3 cellular contexts compared by ENCODE assay signal in the genomic region with DNA sequence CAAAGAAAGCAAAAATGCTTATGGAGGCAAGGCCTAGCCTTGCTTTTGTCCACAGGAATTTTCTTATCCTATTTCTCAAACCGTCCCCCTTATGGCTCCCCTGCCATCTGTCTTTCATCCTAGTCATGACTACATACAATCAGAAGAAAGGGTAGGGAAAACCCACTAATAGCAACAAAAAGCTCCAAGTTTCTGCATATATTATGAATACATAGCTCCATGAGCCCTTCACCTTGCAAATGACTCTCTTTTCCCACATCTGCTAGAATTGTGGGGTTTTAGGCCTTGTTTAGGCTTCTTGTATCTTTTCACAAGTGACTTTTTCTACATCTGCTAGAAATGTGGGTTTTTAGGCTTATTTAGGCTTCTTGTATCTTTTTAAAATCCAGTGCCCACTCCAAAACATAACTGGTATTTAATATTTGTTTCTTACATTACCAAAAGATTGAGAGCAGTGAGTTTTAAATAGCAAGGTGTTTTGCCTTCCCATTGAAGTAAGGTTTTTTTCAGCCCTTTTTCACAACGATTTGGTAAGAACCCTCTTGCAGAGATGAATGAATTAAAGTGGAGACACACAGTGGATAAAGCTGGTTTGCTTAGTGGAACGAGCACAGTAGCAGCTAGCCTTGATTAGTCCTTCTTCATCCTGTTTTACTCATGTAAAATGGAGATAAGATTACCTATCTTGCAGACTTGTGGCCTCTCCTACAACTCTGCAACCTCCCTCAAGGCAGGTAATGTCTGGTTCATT.
TF ChIP-seq lines count a peak whose summit lies in the region.

No MANE protein-coding gene starts in this region.

TF ChIP-seq in A549, 52 proteins besides CTCF, POLR2A, EP300 and RAD21:
- TF ChIP-seq, protein P1, sequence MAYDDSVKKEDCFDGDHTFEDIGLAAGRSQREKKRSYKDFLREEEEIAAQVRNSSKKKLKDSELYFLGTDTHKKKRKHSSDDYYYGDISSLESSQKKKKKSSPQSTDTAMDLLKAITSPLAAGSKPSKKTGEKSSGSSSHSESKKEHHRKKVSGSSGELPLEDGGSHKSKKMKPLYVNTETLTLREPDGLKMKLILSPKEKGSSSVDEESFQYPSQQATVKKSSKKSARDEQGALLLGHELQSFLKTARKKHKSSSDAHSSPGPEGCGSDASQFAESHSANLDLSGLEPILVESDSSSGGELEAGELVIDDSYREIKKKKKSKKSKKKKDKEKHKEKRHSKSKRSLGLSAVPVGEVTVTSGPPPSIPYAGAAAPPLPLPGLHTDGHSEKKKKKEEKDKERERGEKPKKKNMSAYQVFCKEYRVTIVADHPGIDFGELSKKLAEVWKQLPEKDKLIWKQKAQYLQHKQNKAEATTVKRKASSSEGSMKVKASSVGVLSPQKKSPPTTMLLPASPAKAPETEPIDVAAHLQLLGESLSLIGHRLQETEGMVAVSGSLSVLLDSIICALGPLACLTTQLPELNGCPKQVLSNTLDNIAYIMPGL (CRISPR knock-in tag; IDR thresholded peaks at IDR 0.05; ENCODE audit: borderline replicate concordance): no peak
- no peak for TF ChIP-seq EHMT2 (IDR thresholded peaks at IDR 0.05; ENCODE audit: low read depth)

TF ChIP-seq in IMR-90, 13 proteins besides CTCF, POLR2A, EP300 and RAD21:
- TF ChIP-seq NFE2L2 (IDR thresholded peaks at IDR 0.05; ENCODE audit: low read depth, low read length) (no peak), CHD1 (IDR thresholded peaks at IDR 0.05; ENCODE audit: low read depth, low read length) (no peak), MXI1 (IDR thresholded peaks at IDR 0.05; ENCODE audit: borderline replicate concordance, low read depth, low read length) (no peak), RFX5 (IDR thresholded peaks at IDR 0.05; ENCODE audit: low read depth, low read length) (no peak), RCOR1 (IDR thresholded peaks at IDR 0.05; ENCODE audit: insufficient replicate concordance, low read length) (no peak), SMC3 (IDR thresholded peaks at IDR 0.05; ENCODE audit: low read depth, low read length) (no peak), FOS (IDR thresholded peaks at IDR 0.05; ENCODE audit: low read depth, low read length) (no peak), BHLHE40 (IDR thresholded peaks at IDR 0.05; ENCODE audit: low read depth, low read length) (no peak), CEBPB (IDR thresholded peaks at IDR 0.05; ENCODE audit: low read depth, low read length) (no peak), MAFK (IDR thresholded peaks at IDR 0.05; ENCODE audit: low read depth, low read length) (no peak), MAZ (IDR thresholded peaks at IDR 0.05; ENCODE audit: borderline replicate concordance, low read depth, low read length) (no peak)
- TF ChIP-seq, protein P2, sequence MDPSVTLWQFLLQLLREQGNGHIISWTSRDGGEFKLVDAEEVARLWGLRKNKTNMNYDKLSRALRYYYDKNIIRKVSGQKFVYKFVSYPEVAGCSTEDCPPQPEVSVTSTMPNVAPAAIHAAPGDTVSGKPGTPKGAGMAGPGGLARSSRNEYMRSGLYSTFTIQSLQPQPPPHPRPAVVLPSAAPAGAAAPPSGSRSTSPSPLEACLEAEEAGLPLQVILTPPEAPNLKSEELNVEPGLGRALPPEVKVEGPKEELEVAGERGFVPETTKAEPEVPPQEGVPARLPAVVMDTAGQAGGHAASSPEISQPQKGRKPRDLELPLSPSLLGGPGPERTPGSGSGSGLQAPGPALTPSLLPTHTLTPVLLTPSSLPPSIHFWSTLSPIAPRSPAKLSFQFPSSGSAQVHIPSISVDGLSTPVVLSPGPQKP (IDR thresholded peaks at IDR 0.05; ENCODE audit: borderline replicate concordance, low read depth, low read length): no peak
- TF ChIP-seq, protein P3, sequence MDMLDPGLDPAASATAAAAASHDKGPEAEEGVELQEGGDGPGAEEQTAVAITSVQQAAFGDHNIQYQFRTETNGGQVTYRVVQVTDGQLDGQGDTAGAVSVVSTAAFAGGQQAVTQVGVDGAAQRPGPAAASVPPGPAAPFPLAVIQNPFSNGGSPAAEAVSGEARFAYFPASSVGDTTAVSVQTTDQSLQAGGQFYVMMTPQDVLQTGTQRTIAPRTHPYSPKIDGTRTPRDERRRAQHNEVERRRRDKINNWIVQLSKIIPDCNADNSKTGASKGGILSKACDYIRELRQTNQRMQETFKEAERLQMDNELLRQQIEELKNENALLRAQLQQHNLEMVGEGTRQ (IDR thresholded peaks at IDR 0.05; ENCODE audit: low read depth, low read length): no peak

TF ChIP-seq in K562, 482 proteins besides CTCF, POLR2A, EP300 and RAD21 (continues in another document):
- TF ChIP-seq SMAD1 (IDR thresholded peaks at IDR 0.05; ENCODE audit: low read depth, low read length, partially characterized antibody): peak; percentile 54
- TF ChIP-seq MTA2 (IDR thresholded peaks at IDR 0.05; ENCODE audit: low read depth): peak; percentile 16; the same call in 1 of the 2 replicates
- TF ChIP-seq ATF7 (IDR thresholded peaks at IDR 0.05): no peak
- TF ChIP-seq MYNN (IDR thresholded peaks at IDR 0.05): peak; percentile 21; the same call in 1 of the 2 replicates
- TF ChIP-seq MYNN (CRISPR knock-in tag; IDR thresholded peaks at IDR 0.05): no peak
- TF ChIP-seq, protein P4, sequence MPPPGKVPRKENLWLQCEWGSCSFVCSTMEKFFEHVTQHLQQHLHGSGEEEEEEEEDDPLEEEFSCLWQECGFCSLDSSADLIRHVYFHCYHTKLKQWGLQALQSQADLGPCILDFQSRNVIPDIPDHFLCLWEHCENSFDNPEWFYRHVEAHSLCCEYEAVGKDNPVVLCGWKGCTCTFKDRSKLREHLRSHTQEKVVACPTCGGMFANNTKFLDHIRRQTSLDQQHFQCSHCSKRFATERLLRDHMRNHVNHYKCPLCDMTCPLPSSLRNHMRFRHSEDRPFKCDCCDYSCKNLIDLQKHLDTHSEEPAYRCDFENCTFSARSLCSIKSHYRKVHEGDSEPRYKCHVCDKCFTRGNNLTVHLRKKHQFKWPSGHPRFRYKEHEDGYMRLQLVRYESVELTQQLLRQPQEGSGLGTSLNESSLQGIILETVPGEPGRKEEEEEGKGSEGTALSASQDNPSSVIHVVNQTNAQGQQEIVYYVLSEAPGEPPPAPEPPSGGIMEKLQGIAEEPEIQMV (tag; conservative IDR thresholded peaks at IDR 0.05; ENCODE audit: low read depth): no peak
- TF ChIP-seq HCFC1 (IDR thresholded peaks at IDR 0.05; ENCODE audit: low read depth, low read length): no peak
- TF ChIP-seq TCF3 (CRISPR knock-in tag; IDR thresholded peaks at IDR 0.05): peak; percentile 65
- 0 out of 4 replicates have a peak, but pooled peaks of 1 of the 2 experiments have one; percentile 51 for TF ChIP-seq ARNT (IDR thresholded peaks at IDR 0.05)
- TF ChIP-seq, protein P5, sequence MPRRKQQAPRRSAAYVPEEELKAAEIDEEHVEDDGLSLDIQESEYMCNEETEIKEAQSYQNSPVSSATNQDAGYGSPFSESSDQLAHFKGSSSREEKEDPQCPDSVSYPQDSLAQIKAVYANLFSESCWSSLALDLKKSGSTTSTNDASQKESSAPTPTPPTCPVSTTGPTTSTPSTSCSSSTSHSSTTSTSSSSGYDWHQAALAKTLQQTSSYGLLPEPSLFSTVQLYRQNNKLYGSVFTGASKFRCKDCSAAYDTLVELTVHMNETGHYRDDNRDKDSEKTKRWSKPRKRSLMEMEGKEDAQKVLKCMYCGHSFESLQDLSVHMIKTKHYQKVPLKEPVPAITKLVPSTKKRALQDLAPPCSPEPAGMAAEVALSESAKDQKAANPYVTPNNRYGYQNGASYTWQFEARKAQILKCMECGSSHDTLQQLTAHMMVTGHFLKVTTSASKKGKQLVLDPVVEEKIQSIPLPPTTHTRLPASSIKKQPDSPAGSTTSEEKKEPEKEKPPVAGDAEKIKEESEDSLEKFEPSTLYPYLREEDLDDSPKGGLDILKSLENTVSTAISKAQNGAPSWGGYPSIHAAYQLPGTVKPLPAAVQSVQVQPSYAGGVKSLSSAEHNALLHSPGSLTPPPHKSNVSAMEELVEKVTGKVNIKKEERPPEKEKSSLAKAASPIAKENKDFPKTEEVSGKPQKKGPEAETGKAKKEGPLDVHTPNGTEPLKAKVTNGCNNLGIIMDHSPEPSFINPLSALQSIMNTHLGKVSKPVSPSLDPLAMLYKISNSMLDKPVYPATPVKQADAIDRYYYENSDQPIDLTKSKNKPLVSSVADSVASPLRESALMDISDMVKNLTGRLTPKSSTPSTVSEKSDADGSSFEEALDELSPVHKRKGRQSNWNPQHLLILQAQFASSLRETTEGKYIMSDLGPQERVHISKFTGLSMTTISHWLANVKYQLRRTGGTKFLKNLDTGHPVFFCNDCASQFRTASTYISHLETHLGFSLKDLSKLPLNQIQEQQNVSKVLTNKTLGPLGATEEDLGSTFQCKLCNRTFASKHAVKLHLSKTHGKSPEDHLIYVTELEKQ (CRISPR knock-in tag; IDR thresholded peaks at IDR 0.05): no peak
- no peak for TF ChIP-seq ZNF124 (CRISPR knock-in tag; IDR thresholded peaks at IDR 0.05)
- TF ChIP-seq PTTG1 (tag; IDR thresholded peaks at IDR 0.05; ENCODE audit: low read depth): no peak
- TF ChIP-seq ZEB2 (IDR thresholded peaks at IDR 0.05): peak; percentile 81
- peak; percentile 43; the same call in 1 of the 2 replicates for TF ChIP-seq PML (IDR thresholded peaks at IDR 0.05; ENCODE audit: low read length)
- TF ChIP-seq, protein P6, sequence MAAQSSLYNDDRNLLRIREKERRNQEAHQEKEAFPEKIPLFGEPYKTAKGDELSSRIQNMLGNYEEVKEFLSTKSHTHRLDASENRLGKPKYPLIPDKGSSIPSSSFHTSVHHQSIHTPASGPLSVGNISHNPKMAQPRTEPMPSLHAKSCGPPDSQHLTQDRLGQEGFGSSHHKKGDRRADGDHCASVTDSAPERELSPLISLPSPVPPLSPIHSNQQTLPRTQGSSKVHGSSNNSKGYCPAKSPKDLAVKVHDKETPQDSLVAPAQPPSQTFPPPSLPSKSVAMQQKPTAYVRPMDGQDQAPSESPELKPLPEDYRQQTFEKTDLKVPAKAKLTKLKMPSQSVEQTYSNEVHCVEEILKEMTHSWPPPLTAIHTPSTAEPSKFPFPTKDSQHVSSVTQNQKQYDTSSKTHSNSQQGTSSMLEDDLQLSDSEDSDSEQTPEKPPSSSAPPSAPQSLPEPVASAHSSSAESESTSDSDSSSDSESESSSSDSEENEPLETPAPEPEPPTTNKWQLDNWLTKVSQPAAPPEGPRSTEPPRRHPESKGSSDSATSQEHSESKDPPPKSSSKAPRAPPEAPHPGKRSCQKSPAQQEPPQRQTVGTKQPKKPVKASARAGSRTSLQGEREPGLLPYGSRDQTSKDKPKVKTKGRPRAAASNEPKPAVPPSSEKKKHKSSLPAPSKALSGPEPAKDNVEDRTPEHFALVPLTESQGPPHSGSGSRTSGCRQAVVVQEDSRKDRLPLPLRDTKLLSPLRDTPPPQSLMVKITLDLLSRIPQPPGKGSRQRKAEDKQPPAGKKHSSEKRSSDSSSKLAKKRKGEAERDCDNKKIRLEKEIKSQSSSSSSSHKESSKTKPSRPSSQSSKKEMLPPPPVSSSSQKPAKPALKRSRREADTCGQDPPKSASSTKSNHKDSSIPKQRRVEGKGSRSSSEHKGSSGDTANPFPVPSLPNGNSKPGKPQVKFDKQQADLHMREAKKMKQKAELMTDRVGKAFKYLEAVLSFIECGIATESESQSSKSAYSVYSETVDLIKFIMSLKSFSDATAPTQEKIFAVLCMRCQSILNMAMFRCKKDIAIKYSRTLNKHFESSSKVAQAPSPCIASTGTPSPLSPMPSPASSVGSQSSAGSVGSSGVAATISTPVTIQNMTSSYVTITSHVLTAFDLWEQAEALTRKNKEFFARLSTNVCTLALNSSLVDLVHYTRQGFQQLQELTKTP (IDR thresholded peaks at IDR 0.05; ENCODE audit: low read depth in 1 of 2, partially characterized antibody in 2 of 2): no peak
- TF ChIP-seq LCOR (CRISPR knock-in tag; IDR thresholded peaks at IDR 0.05): no peak
- TF ChIP-seq POLR2G (IDR thresholded peaks at IDR 0.05; ENCODE audit: low read depth, low read length): peak; percentile 52
- no peak for TF ChIP-seq BACH1 (tag; IDR thresholded peaks at IDR 0.05)
- TF ChIP-seq, protein P7, sequence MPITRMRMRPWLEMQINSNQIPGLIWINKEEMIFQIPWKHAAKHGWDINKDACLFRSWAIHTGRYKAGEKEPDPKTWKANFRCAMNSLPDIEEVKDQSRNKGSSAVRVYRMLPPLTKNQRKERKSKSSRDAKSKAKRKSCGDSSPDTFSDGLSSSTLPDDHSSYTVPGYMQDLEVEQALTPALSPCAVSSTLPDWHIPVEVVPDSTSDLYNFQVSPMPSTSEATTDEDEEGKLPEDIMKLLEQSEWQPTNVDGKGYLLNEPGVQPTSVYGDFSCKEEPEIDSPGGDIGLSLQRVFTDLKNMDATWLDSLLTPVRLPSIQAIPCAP (CRISPR knock-in tag; IDR thresholded peaks at IDR 0.05; ENCODE audit: borderline replicate concordance): no peak
- peak; percentile 39; the same call in 1 of the 2 replicates for TF ChIP-seq POLR2AphosphoS2 (IDR thresholded peaks at IDR 0.05; ENCODE audit: low read length)
- 0 out of 2 replicates have a peak, but pooled peaks have one; percentile 11 for TF ChIP-seq JUND (IDR thresholded peaks at IDR 0.05; ENCODE audit: borderline replicate concordance, low read depth, low read length)
- TF ChIP-seq JUND (tag; IDR thresholded peaks at IDR 0.05; ENCODE audit: borderline replicate concordance, low read depth, low read length): no peak; the same call in 2 of the 3 replicates
- peak in 1 of 2 experiments; percentile 5; a peak in 1 of 4 replicates for TF ChIP-seq SIN3A (IDR thresholded peaks at IDR 0.05; ENCODE audit: borderline replicate concordance in 2 of 2, control insufficient read depth in 1 of 2, low read depth in 2 of 2, low read length in 2 of 2)
- no peak for TF ChIP-seq MCM3 (IDR thresholded peaks at IDR 0.05)
- no peak for TF ChIP-seq ZNF41 (CRISPR knock-in tag; conservative IDR thresholded peaks at IDR 0.05)
- TF ChIP-seq ZBTB17 (CRISPR knock-in tag; IDR thresholded peaks at IDR 0.05): 0 out of 2 replicates have a peak, but pooled peaks have one; percentile 28
- TF ChIP-seq NCOR1 (IDR thresholded peaks at IDR 0.05): peak; percentile 50
- TF ChIP-seq YY1 (IDR thresholded peaks at IDR 0.05; ENCODE audit: borderline replicate concordance in 1 of 3, control insufficient read depth in 1 of 3, extremely low read depth in 1 of 3, insufficient read depth in 3 of 3, insufficient read length in 1 of 3, insufficient replicate concordance in 2 of 3, low read depth in 1 of 3, low read length in 2 of 3): no peak
- TF ChIP-seq ZNF133 (CRISPR knock-in tag; IDR thresholded peaks at IDR 0.05): no peak
- peak; percentile 79 for TF ChIP-seq CHD1 (IDR thresholded peaks at IDR 0.05; ENCODE audit: low read length)
- peak; percentile 60; the same call in 1 of the 2 replicates for TF ChIP-seq DPF2 (IDR thresholded peaks at IDR 0.05)
- TF ChIP-seq, protein P8, sequence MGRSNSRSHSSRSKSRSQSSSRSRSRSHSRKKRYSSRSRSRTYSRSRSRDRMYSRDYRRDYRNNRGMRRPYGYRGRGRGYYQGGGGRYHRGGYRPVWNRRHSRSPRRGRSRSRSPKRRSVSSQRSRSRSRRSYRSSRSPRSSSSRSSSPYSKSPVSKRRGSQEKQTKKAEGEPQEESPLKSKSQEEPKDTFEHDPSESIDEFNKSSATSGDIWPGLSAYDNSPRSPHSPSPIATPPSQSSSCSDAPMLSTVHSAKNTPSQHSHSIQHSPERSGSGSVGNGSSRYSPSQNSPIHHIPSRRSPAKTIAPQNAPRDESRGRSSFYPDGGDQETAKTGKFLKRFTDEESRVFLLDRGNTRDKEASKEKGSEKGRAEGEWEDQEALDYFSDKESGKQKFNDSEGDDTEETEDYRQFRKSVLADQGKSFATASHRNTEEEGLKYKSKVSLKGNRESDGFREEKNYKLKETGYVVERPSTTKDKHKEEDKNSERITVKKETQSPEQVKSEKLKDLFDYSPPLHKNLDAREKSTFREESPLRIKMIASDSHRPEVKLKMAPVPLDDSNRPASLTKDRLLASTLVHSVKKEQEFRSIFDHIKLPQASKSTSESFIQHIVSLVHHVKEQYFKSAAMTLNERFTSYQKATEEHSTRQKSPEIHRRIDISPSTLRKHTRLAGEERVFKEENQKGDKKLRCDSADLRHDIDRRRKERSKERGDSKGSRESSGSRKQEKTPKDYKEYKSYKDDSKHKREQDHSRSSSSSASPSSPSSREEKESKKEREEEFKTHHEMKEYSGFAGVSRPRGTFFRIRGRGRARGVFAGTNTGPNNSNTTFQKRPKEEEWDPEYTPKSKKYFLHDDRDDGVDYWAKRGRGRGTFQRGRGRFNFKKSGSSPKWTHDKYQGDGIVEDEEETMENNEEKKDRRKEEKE (IDR thresholded peaks at IDR 0.05; ENCODE audit: borderline replicate concordance in 1 of 2, control insufficient read depth in 1 of 2, low read depth in 2 of 2, low read length in 1 of 2): 0 out of 4 replicates have a peak, but pooled peaks of 1 of the 2 experiments have one; percentile 13
